Comparison of ENCODE assay signal across 1 cellular context in genomic region chr1:201838381-201838780, GRCh38.
TF ChIP-seq lines count a peak whose summit lies in the region.

No MANE protein-coding gene starts in this region.

TF ChIP-seq in IMR-90, 13 proteins besides CTCF, POLR2A, EP300 and RAD21:
- TF ChIP-seq MXI1 (IDR thresholded peaks at IDR 0.05; ENCODE audit: borderline replicate concordance, low read depth, low read length): no peak
- peak; percentile 66 for TF ChIP-seq CEBPB (IDR thresholded peaks at IDR 0.05; ENCODE audit: low read depth, low read length)
